ENCODE assay signal across 17 cellular contexts in genomic region chr13:59766236-59766635, GRCh38.
"Had no signal": no experiment of that assay in that cellular context is flagged by ENCODE, and none has a peak within 500 bp of the region (broad histone marks: within the 10 kb centered on the region; RNA-seq: fewer than 3 reads in every experiment).

No MANE protein-coding gene starts in this region.

- H3K27me3 ChIP-seq: heart left ventricle, spleen, tibial artery, upper lobe of left lung, uterus had no signal

- H3K9me3 Mint-ChIP-seq: natural killer cell treated with Interleukin-12 subunit alpha and Interleukin-12 subunit beta and Interleukin-15 and Interleukin-18, amount 100 ng/mL, for 72 hours; stimulated activated memory B cell treated with anti-CD40 and anti-IgM and Interleukin-4, amounts not matched to agents 10 μg/mL and 1 μg/mL and 100 μg/mL, for 72 hours; stimulated activated naive CD8-positive, alpha-beta T cell treated with anti-CD3 and anti-CD28 coated beads, Interleukin-15, Interleukin-2, amounts not matched to agents 100 ng/mL and 50 ng/mL, for 24 hours had no signal

- H3K9me3 ChIP-seq: heart left ventricle, spleen, tibial artery, upper lobe of left lung, uterus had no signal

- H3K4me1 ChIP-seq: heart left ventricle, spleen, uterus had no signal

- H3K4me3 Mint-ChIP-seq: natural killer cell treated with Interleukin-12 subunit alpha and Interleukin-12 subunit beta and Interleukin-15 and Interleukin-18, amount 100 ng/mL, for 72 hours; stimulated activated memory B cell treated with anti-CD40 and anti-IgM and Interleukin-4, amounts not matched to agents 10 μg/mL and 1 μg/mL and 100 μg/mL, for 72 hours; stimulated activated naive CD8-positive, alpha-beta T cell treated with anti-CD3 and anti-CD28 coated beads, Interleukin-15, Interleukin-2, amounts not matched to agents 100 ng/mL and 50 ng/mL, for 24 hours had no signal

- H3K36me3 ChIP-seq: heart left ventricle, spleen, tibial artery, upper lobe of left lung, uterus had no signal

- H3K27ac ChIP-seq: heart left ventricle, spleen, tibial artery, upper lobe of left lung, uterus had no signal

- H3K4me1 Mint-ChIP-seq: stimulated activated memory B cell treated with anti-CD40 and anti-IgM and Interleukin-4, amounts not matched to agents 10 μg/mL and 1 μg/mL and 100 μg/mL, for 72 hours had no signal

- DNase-seq: effector memory CD4-positive, alpha-beta T cell; heart left ventricle; hippocampal formation; midbrain; spleen; stimulated activated CD4-positive, alpha-beta T cell treated with anti-CD3 and anti-CD28 coated beads, Interleukin-15, amount 100 ng/mL, for 24 hours; stimulated activated CD4-positive, alpha-beta T cell treated with anti-CD3 and anti-CD28 coated beads, Interleukin-1b, Interleukin-23, amount 100 ng/mL, for 48 hours; stimulated activated CD4-positive, alpha-beta T cell treated with anti-CD3 and anti-CD28 coated beads, Interleukin-4, amount 100 ng/mL, for 24 hours; tibial artery; upper lobe of left lung; uterus had no signal

- H3K27me3 Mint-ChIP-seq: natural killer cell treated with Interleukin-12 subunit alpha and Interleukin-12 subunit beta and Interleukin-15 and Interleukin-18, amount 100 ng/mL, for 72 hours; stimulated activated memory B cell treated with anti-CD40 and anti-IgM and Interleukin-4, amounts not matched to agents 10 μg/mL and 1 μg/mL and 100 μg/mL, for 72 hours; stimulated activated naive CD8-positive, alpha-beta T cell treated with anti-CD3 and anti-CD28 coated beads, Interleukin-15, Interleukin-2, amounts not matched to agents 100 ng/mL and 50 ng/mL, for 24 hours had no signal

- ATAC-seq: esophagus mucosa; heart left ventricle; left lobe of liver; natural killer cell treated with Interleukin-12 subunit alpha and Interleukin-12 subunit beta and Interleukin-15 and Interleukin-18, amount 100 ng/mL, for 72 hours; sciatic nerve; stimulated activated memory B cell treated with anti-CD40 and anti-IgM and Interleukin-4, amounts not matched to agents 10 μg/mL and 1 μg/mL and 100 μg/mL, for 72 hours had no signal

- H3K27ac Mint-ChIP-seq: natural killer cell treated with Interleukin-12 subunit alpha and Interleukin-12 subunit beta and Interleukin-15 and Interleukin-18, amount 100 ng/mL, for 72 hours; stimulated activated memory B cell treated with anti-CD40 and anti-IgM and Interleukin-4, amounts not matched to agents 10 μg/mL and 1 μg/mL and 100 μg/mL, for 72 hours; stimulated activated naive CD8-positive, alpha-beta T cell treated with anti-CD3 and anti-CD28 coated beads, Interleukin-15, Interleukin-2, amounts not matched to agents 100 ng/mL and 50 ng/mL, for 24 hours had no signal

- H3K36me3 Mint-ChIP-seq: natural killer cell treated with Interleukin-12 subunit alpha and Interleukin-12 subunit beta and Interleukin-15 and Interleukin-18, amount 100 ng/mL, for 72 hours; stimulated activated memory B cell treated with anti-CD40 and anti-IgM and Interleukin-4, amounts not matched to agents 10 μg/mL and 1 μg/mL and 100 μg/mL, for 72 hours had no signal

- H3K4me3 ChIP-seq: heart left ventricle, spleen, tibial artery, upper lobe of left lung, uterus had no signal
